ENCODE assay signal across 8 cellular contexts in genomic region chr10:79149662-79150443, GRCh38.
DNase-seq lines count a peak whose midpoint lies in the region; ATAC-seq, FAIRE-seq and TF ChIP-seq lines count a peak whose summit lies in the region.

No MANE protein-coding gene starts in this region.

- FAIRE-seq in bronchial epithelial cell (lab: Jason Lieb, UNC): no peak

- no peaks in the 10 kb centered on the region for H3K27me3 Mint-ChIP-seq in T-helper 1 cell treated with Interleukin-12 subunit alpha and Interleukin-12 subunit beta and Interleukin-4 antibody, amounts not matched to agents 30 μg/mL and 1 μg/mL, for 36 hours (ENCODE audit: low read depth)
- no peaks in the 10 kb centered on the region for H3K27me3 Mint-ChIP-seq in stimulated activated naive B cell treated with anti-CD40 and anti-IgM and Interleukin-4, amounts not matched to agents 10 μg/mL and 1 μg/mL and 100 μg/mL, for 72 hours

- H3K4me3 Mint-ChIP-seq in T-helper 1 cell treated with Interleukin-12 subunit alpha and Interleukin-12 subunit beta and Interleukin-4 antibody, amounts not matched to agents 30 μg/mL and 1 μg/mL, for 36 hours: peak overlapping the region; percentile 34
- peak overlapping the region in 1 of 2 donors; percentile 28 for H3K4me3 Mint-ChIP-seq in stimulated activated naive B cell treated with anti-CD40 and anti-IgM and Interleukin-4, amounts not matched to agents 10 μg/mL and 1 μg/mL and 100 μg/mL, for 72 hours

- no peaks in the 10 kb centered on the region for H3K9me3 Mint-ChIP-seq in T-helper 1 cell treated with Interleukin-12 subunit alpha and Interleukin-12 subunit beta and Interleukin-4 antibody, amounts not matched to agents 30 μg/mL and 1 μg/mL, for 36 hours
- no peaks in the 10 kb centered on the region for H3K9me3 Mint-ChIP-seq in stimulated activated naive B cell treated with anti-CD40 and anti-IgM and Interleukin-4, amounts not matched to agents 10 μg/mL and 1 μg/mL and 100 μg/mL, for 72 hours

- peaks cover 13% of the 10 kb centered on the region for H3K36me3 ChIP-seq in bronchial epithelial cell (ENCODE audit: control insufficient read depth, insufficient read depth, low read length)

- 12 to 15% methylated on average over 25 of the region's 27 CpGs for WGBS in lower leg skin, 2 donors

- ATAC-seq in HG03175 (IDR thresholded peaks at IDR 0.05; ENCODE audit: unreplicated experiment): peak; percentile 87
- ATAC-seq in stimulated activated naive B cell treated with anti-CD40 and anti-IgM and Interleukin-4, amounts not matched to agents 10 μg/mL and 1 μg/mL and 100 μg/mL, for 72 hours (replicated peaks): peak; percentile 56 to 59
- ATAC-seq in HG03439 (IDR thresholded peaks at IDR 0.05; ENCODE audit: unreplicated experiment): no peak

- no peak for TF ChIP-seq POLR2A in lower leg skin (IDR thresholded peaks at IDR 0.05)

- intact Hi-C loops in lower leg skin (cut with DNase I; ENCODE audit: low total_unique reads): no loop called here

- H3K36me3 Mint-ChIP-seq in T-helper 1 cell treated with Interleukin-12 subunit alpha and Interleukin-12 subunit beta and Interleukin-4 antibody, amounts not matched to agents 30 μg/mL and 1 μg/mL, for 36 hours (ENCODE audit: low read depth): peaks cover 2% of the 10 kb centered on the region
- H3K36me3 Mint-ChIP-seq in stimulated activated naive B cell treated with anti-CD40 and anti-IgM and Interleukin-4, amounts not matched to agents 10 μg/mL and 1 μg/mL and 100 μg/mL, for 72 hours: no peaks in the 10 kb centered on the region

- H3K4me3 ChIP-seq in bronchial epithelial cell (ENCODE audit: low read depth, low read length): no peak overlapping the region
- H3K4me3 ChIP-seq in lower leg skin (ENCODE audit: low read depth, poor library complexity, severe bottlenecking): no peak overlapping the region

- no peaks in the 10 kb centered on the region for H3K27me3 ChIP-seq in bronchial epithelial cell (ENCODE audit: control insufficient read depth, insufficient read depth, low read length)

- H3K27ac Mint-ChIP-seq in T-helper 1 cell treated with Interleukin-12 subunit alpha and Interleukin-12 subunit beta and Interleukin-4 antibody, amounts not matched to agents 30 μg/mL and 1 μg/mL, for 36 hours: peak overlapping the region; percentile 78
- H3K27ac Mint-ChIP-seq in stimulated activated naive B cell treated with anti-CD40 and anti-IgM and Interleukin-4, amounts not matched to agents 10 μg/mL and 1 μg/mL and 100 μg/mL, for 72 hours: peak overlapping the region; percentile 33

- peaks cover 35% of the 10 kb centered on the region for H3K4me1 Mint-ChIP-seq in T-helper 1 cell treated with Interleukin-12 subunit alpha and Interleukin-12 subunit beta and Interleukin-4 antibody, amounts not matched to agents 30 μg/mL and 1 μg/mL, for 36 hours (ENCODE audit: low read depth)
- peaks cover 32 to 55% of the 10 kb centered on the region in 2 donors for H3K4me1 Mint-ChIP-seq in stimulated activated naive B cell treated with anti-CD40 and anti-IgM and Interleukin-4, amounts not matched to agents 10 μg/mL and 1 μg/mL and 100 μg/mL, for 72 hours

- TF ChIP-seq CTCF in bronchial epithelial cell (IDR thresholded peaks at IDR 0.05; ENCODE audit: insufficient read depth, low read length, severe bottlenecking) (no peak), lower leg skin (IDR thresholded peaks at IDR 0.05) (no peak)

- DNase-seq in NCI-H82 (lab: John Stamatoyannopoulos, UW): peak; percentile 46
- DNase-seq in NCI-H82 treated with DMSO at 0.1 percent for 48 hours (lab: John Stamatoyannopoulos, UW; ENCODE audit: unreplicated experiment): no peak
- peak; percentile 63 for DNase-seq in bronchial epithelial cell (ENCODE audit: low read depth)
- peak; percentile 81 to 98 for DNase-seq in lower leg skin (ENCODE audit: low spot score in 2 of 2)
- DNase-seq in stimulated activated naive B cell treated with anti-CD40 and anti-IgM and Interleukin-4, amounts not matched to agents 10 μg/mL and 1 μg/mL and 100 μg/mL, for 72 hours: no peak

Comparison
In these comparisons a context has a peak if more than half of its experiments do, and no peak if none do; other contexts are left out.
1. DNase-seq: peak in NCI-H82 (single experiment), bronchial epithelial cell (single experiment) and lower leg skin (2 of 2); none in NCI-H82 treated with DMSO at 0.1 percent for 48 hours (single experiment) and stimulated activated naive B cell treated with anti-CD40 and anti-IgM and Interleukin-4, amounts not matched to agents 10 μg/mL and 1 μg/mL and 100 μg/mL, for 72 hours (single experiment).